ENCODE assay signal across 8 cellular contexts in genomic region chr3:184135911-184136260, GRCh38. TPM values are rescaled to one million over a fixed set of nuclear protein-coding genes. Genes with fewer than 3 reads are reported as not detected.
DNase-seq lines count a peak whose midpoint lies in the region; ATAC-seq and TF ChIP-seq lines count a peak whose summit lies in the region.

No MANE protein-coding gene starts in this region.

- WGBS in iPS DF 6.9 (ENCODE audit: insufficient coverage, insufficient read length) = no CpG with 5 or more reads among the region's 9 CpGs

- POLR2A ChIA-PET in HEK293 (lab: Yijun Ruan, JAX) = interaction anchor here (1.0 to 1.5 kb wide), 2 partner anchors 9 to 118 kb away, joined by 3 to 6 read pairs; partner anchors contain the start of gene ABCC5
- POLR2A ChIA-PET in activated CD4-positive, alpha-beta memory T cell treated with anti-CD3 and anti-CD28 coated beads for 36 hours (lab: Charles Lee) = interaction anchor here (3.2 kb wide), 1 partner anchor 251 kb away, joined by 13 read pairs; the partner anchor contains the start of gene PARL

- peaks cover 20% of the 10 kb centered on the region for H3K36me3 Mint-ChIP-seq in activated CD4-positive, alpha-beta memory T cell treated with anti-CD3 and anti-CD28 coated beads for 36 hours
- H3K36me3 Mint-ChIP-seq in stimulated activated effector memory CD8-positive, alpha-beta T cell treated with anti-CD3 and anti-CD28 coated beads, Interleukin-12 subunit alpha, Interleukin-12 subunit beta, amount 100 ng/mL, for 72 hours = peaks cover 51% of the 10 kb centered on the region

- H3K27ac ChIP-seq in HEK293 (ENCODE audit: extremely low read depth, low read depth, low read length) = peak overlapping the region; percentile 47; the same call in 1 of the 2 replicates
- no peak overlapping the region for H3K27ac ChIP-seq in iPS DF 6.9 (ENCODE audit: low read length)

- CTCF ChIA-PET in HEK293 (lab: Yijun Ruan, JAX) = interaction anchor here (1.5 kb wide), 1 partner anchor 96 kb away, joined by 3 read pairs; no protein-coding TSS in a partner anchor
- CTCF ChIA-PET in activated CD4-positive, alpha-beta memory T cell treated with anti-CD3 and anti-CD28 coated beads for 36 hours (lab: Charles Lee) = interaction anchor here (1.5 to 1.8 kb wide), 3 partner anchors 20 to 118 kb away, joined by 3 to 6 read pairs (median 5); partner anchors contain the start of genes ABCC5 and DVL3

- no peaks in the 10 kb centered on the region for H3K9me3 Mint-ChIP-seq in activated CD4-positive, alpha-beta memory T cell treated with anti-CD3 and anti-CD28 coated beads for 36 hours
- H3K9me3 Mint-ChIP-seq in stimulated activated effector memory CD8-positive, alpha-beta T cell treated with anti-CD3 and anti-CD28 coated beads, Interleukin-12 subunit alpha, Interleukin-12 subunit beta, amount 100 ng/mL, for 72 hours = no peaks in the 10 kb centered on the region

- peak overlapping the region; percentile 91 for H3K27ac Mint-ChIP-seq in activated CD4-positive, alpha-beta memory T cell treated with anti-CD3 and anti-CD28 coated beads for 36 hours
- H3K27ac Mint-ChIP-seq in stimulated activated effector memory CD8-positive, alpha-beta T cell treated with anti-CD3 and anti-CD28 coated beads, Interleukin-12 subunit alpha, Interleukin-12 subunit beta, amount 100 ng/mL, for 72 hours = peak overlapping the region; percentile 94

- H3K4me3 ChIP-seq in HEK293 (ENCODE audit: low read depth, low read length) = peak overlapping the region; percentile 89
- H3K4me3 ChIP-seq in iPS DF 6.9 (ENCODE audit: low read length) = peak overlapping the region; percentile 69; the same call in 1 of the 2 replicates

- peak overlapping the region; percentile 96 for H3K4me3 Mint-ChIP-seq in activated CD4-positive, alpha-beta memory T cell treated with anti-CD3 and anti-CD28 coated beads for 36 hours
- peak overlapping the region; percentile 97 for H3K4me3 Mint-ChIP-seq in stimulated activated effector memory CD8-positive, alpha-beta T cell treated with anti-CD3 and anti-CD28 coated beads, Interleukin-12 subunit alpha, Interleukin-12 subunit beta, amount 100 ng/mL, for 72 hours

- H3K36me3 ChIP-seq in HEK293 (ENCODE audit: control insufficient read depth in 2 of 2, insufficient read depth in 1 of 2, low read length in 2 of 2) (peaks cover 0 to 33% of the 10 kb centered on the region in 2 experiments; a peak in 2 of 3 replicates), iPS DF 6.9 (ENCODE audit: control insufficient read depth, insufficient read depth, low read length) (no peaks in the 10 kb centered on the region; the same call in 1 of the 2 replicates)

- H3K27me3 ChIP-seq in iPS DF 6.9 (ENCODE audit: control insufficient read depth, insufficient read depth, low read length) = no peaks in the 10 kb centered on the region

- H3K27me3 Mint-ChIP-seq in activated CD4-positive, alpha-beta memory T cell treated with anti-CD3 and anti-CD28 coated beads for 36 hours = no peaks in the 10 kb centered on the region

- intact Hi-C loops in activated CD4-positive, alpha-beta memory T cell treated with anti-CD3 and anti-CD28 coated beads for 36 hours (cut with micrococcal nuclease) = loop anchor here (1.0 kb wide), 3 partner anchors 19 to 119 kb away; partner anchors contain the start of genes ABCC5, ABCF3 and DVL3

- ATAC-seq in stimulated activated effector memory CD8-positive, alpha-beta T cell treated with anti-CD3 and anti-CD28 coated beads, Interleukin-12 subunit alpha, Interleukin-12 subunit beta, amount 100 ng/mL, for 72 hours = no peak
- ATAC-seq in HG03460 (IDR thresholded peaks at IDR 0.05; ENCODE audit: unreplicated experiment) (no peak), HG03159 (IDR thresholded peaks at IDR 0.05; ENCODE audit: unreplicated experiment) (no peak)

- peaks cover 35% of the 10 kb centered on the region for H3K4me1 Mint-ChIP-seq in activated CD4-positive, alpha-beta memory T cell treated with anti-CD3 and anti-CD28 coated beads for 36 hours (ENCODE audit: low read depth)
- H3K4me1 Mint-ChIP-seq in stimulated activated effector memory CD8-positive, alpha-beta T cell treated with anti-CD3 and anti-CD28 coated beads, Interleukin-12 subunit alpha, Interleukin-12 subunit beta, amount 100 ng/mL, for 72 hours = peaks cover 40% of the 10 kb centered on the region

- no peaks in the 10 kb centered on the region for H3K9me3 ChIP-seq in HEK293 (ENCODE audit: control insufficient read depth, insufficient read depth, low read depth, low read length)
- H3K9me3 ChIP-seq in iPS DF 6.9 (ENCODE audit: control insufficient read depth, insufficient read depth, low read length) = no peaks in the 10 kb centered on the region

- no peak for TF ChIP-seq CTCF in HEK293 (tag by site-specific recombination; IDR thresholded peaks at IDR 0.05)

- DNase-seq in activated CD4-positive, alpha-beta memory T cell treated with anti-CD3 and anti-CD28 coated beads for 36 hours = no peak
- no peak for DNase-seq in iPS DF 6.9 (ENCODE audit: low read depth, low spot score)
- DNase-seq in stimulated activated effector memory CD8-positive, alpha-beta T cell treated with anti-CD3 and anti-CD28 coated beads, Interleukin-12 subunit alpha, Interleukin-12 subunit beta, amount 100 ng/mL, for 72 hours (ENCODE audit: low spot score in 2 of 2) = no peak
- no peak for DNase-seq in NCI-H510A treated with DMSO at 0.1 percent for 48 hours (lab: John Stamatoyannopoulos, UW)
- no peak for DNase-seq in germinal center (ENCODE audit: low spot score)

- H3K4me1 ChIP-seq in HEK293 (ENCODE audit: control insufficient read depth, insufficient read depth, low read length) = peaks cover 6% of the 10 kb centered on the region; the same call in 1 of the 2 replicates
- no peaks in the 10 kb centered on the region for H3K4me1 ChIP-seq in iPS DF 6.9 (ENCODE audit: control insufficient read depth, insufficient read depth, low read length)

TF ChIP-seq in HEK293, 187 proteins besides CTCF, POLR2A, EP300 and RAD21:
- TF ChIP-seq ZNF416 (tag by site-specific recombination; IDR thresholded peaks at IDR 0.05) (no peak), ZNF660 (tag by site-specific recombination; IDR thresholded peaks at IDR 0.05) (peak; percentile 85), ZNF555 (tag by site-specific recombination; conservative IDR thresholded peaks at IDR 0.05) (no peak), ZNF202 (tag by site-specific recombination; IDR thresholded peaks at IDR 0.05; ENCODE audit: borderline replicate concordance) (no peak), ZNF112 (tag by site-specific recombination; IDR thresholded peaks at IDR 0.05) (no peak)
- TF ChIP-seq, protein P1, sequence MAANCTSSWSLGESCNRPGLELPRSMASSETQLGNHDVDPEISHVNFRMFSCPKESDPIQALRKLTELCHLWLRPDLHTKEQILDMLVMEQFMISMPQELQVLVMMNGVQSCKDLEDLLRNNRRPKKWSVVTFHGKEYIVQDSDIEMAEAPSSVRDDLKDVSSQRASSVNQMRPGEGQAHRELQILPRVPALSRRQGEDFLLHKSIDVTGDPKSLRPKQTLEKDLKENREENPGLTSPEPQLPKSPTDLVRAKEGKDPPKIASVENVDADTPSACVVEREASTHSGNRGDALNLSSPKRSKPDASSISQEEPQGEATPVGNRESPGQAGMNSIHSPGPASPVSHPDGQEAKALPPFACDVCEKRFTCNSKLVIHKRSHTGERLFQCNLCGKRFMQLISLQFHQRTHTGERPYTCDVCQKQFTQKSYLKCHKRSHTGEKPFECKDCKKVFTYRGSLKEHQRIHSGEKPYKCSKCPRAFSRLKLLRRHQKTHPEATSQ (tag by site-specific recombination; IDR thresholded peaks at IDR 0.05) = no peak

RNA-seq across cellular contexts. Expression of gene EIF2B5, which starts 0.7 kb away (rescaled TPM):
- 10 to 100 TPM; 49.6 to 51.5 TPM for total RNA-seq in activated CD4-positive, alpha-beta memory T cell treated with anti-CD3 and anti-CD28 coated beads for 36 hours

RNA-seq across cellular contexts. Expression of gene DVL3, which starts 19.3 kb away (rescaled TPM):
- total RNA-seq in activated CD4-positive, alpha-beta memory T cell treated with anti-CD3 and anti-CD28 coated beads for 36 hours = 10 to 100 TPM; 28.5 to 32.4 TPM

RNA-seq across cellular contexts. Expression of gene AP2M1, which starts 38.8 kb away (rescaled TPM):
- 100 to 1,000 TPM; 218 to 221 TPM for total RNA-seq in activated CD4-positive, alpha-beta memory T cell treated with anti-CD3 and anti-CD28 coated beads for 36 hours

RNA-seq across cellular contexts. Expression of gene HTR3E, which starts 39.0 kb away (rescaled TPM):
- not detected for total RNA-seq in activated CD4-positive, alpha-beta memory T cell treated with anti-CD3 and anti-CD28 coated beads for 36 hours

RNA-seq across cellular contexts. Expression of gene ABCF3, which starts 50.1 kb away (rescaled TPM):
- total RNA-seq in activated CD4-positive, alpha-beta memory T cell treated with anti-CD3 and anti-CD28 coated beads for 36 hours = 10 to 100 TPM; 41.2 to 48.7 TPM
